In genomic region chr1:31031330-31032143, GRCh38 we compare ENCODE assay signal across 22 cellular contexts. TPM values are rescaled to one million over a fixed set of nuclear protein-coding genes. Genes with fewer than 3 reads are reported as not detected.
DNase-seq lines count a peak whose midpoint lies in the region; ATAC-seq and TF ChIP-seq lines count a peak whose summit lies in the region.
"Had no signal": no experiment of that assay in that cellular context is flagged by ENCODE, and none has a peak within 500 bp of the region (broad histone marks: within the 10 kb centered on the region; RNA-seq: fewer than 3 reads in every experiment).

No MANE protein-coding gene starts in this region.

- peaks cover 83% of the 10 kb centered on the region for H3K4me1 Mint-ChIP-seq in activated T-cell treated with anti-CD3 and anti-CD28 coated beads, Interleukin-2, amount 50 U/mL, for 72 hours (ENCODE audit: low read depth)
- peaks cover 7% of the 10 kb centered on the region for H3K4me1 Mint-ChIP-seq in neural progenitor cell

- H3K27me3 ChIP-seq in H7 (ENCODE audit: control insufficient read depth, insufficient read depth, low read length), result no peaks in the 10 kb centered on the region
- no peaks in the 10 kb centered on the region for H3K27me3 ChIP-seq in mammary epithelial cell (ENCODE audit: insufficient read depth, low read length)
- no peaks in the 10 kb centered on the region for H3K27me3 ChIP-seq in neural progenitor cell
- no peaks in the 10 kb centered on the region for H3K27me3 ChIP-seq in osteoblast (ENCODE audit: insufficient read depth, low read length)
- H3K27me3 ChIP-seq: hepatocyte, stomach had no signal

- in situ Hi-C loops in mammary epithelial cell (cut with MboI; ENCODE audit: low sequenced_read_pairs in 2 of 2), result no loop called here

- H3K9ac ChIP-seq in mammary epithelial cell (ENCODE audit: insufficient read depth, low read length), result no peak overlapping the region
- H3K9ac ChIP-seq in neural progenitor cell, result no peak overlapping the region

- H3K27ac ChIP-seq in mammary epithelial cell (ENCODE audit: insufficient read depth, low read depth, low read length) (peak overlapping the region; percentile 7), neural progenitor cell (peak overlapping the region; percentile 59), osteoblast (ENCODE audit: low read depth, low read length) (no peak overlapping the region)
- H3K27ac ChIP-seq: hepatocyte, stomach, VCaP had no signal

- no peak overlapping the region for H3K4me3 Mint-ChIP-seq in activated T-cell treated with anti-CD3 and anti-CD28 coated beads, Interleukin-2, amount 50 U/mL, for 72 hours
- H3K4me3 Mint-ChIP-seq in neural progenitor cell, result no peak overlapping the region

- H3K9me3 ChIP-seq in mammary epithelial cell (replicated peaks; ENCODE audit: insufficient read depth, low read length) (no peaks in the 10 kb centered on the region), neural progenitor cell (ENCODE audit: low read depth) (no peaks in the 10 kb centered on the region), osteoblast (ENCODE audit: low read depth, low read length) (no peaks in the 10 kb centered on the region)
- H3K9me3 ChIP-seq: stomach had no signal

- CTCF ChIA-PET in mammary epithelial cell (lab: Charles Lee; ENCODE audit: low non-redundant PET), result no interaction called here

- H4K20me1 ChIP-seq in mammary epithelial cell (ENCODE audit: insufficient read depth, low read length) (peaks cover 20% of the 10 kb centered on the region), neural progenitor cell (ENCODE audit: low read depth) (peaks cover 100% of the 10 kb centered on the region), osteoblast (ENCODE audit: insufficient read depth, low read length) (peaks cover 76% of the 10 kb centered on the region)

- H3K4me1 ChIP-seq in mammary epithelial cell (ENCODE audit: insufficient read depth, low read length), result peaks cover 34% of the 10 kb centered on the region
- H3K4me1 ChIP-seq in neural progenitor cell, result peaks cover 14% of the 10 kb centered on the region
- H3K4me1 ChIP-seq in osteoblast (ENCODE audit: insufficient read depth, low read length), result peaks cover 15% of the 10 kb centered on the region

- H2AFZ ChIP-seq in mammary epithelial cell (ENCODE audit: low read depth, low read length) (no peak overlapping the region), neural progenitor cell (replicated peaks) (no peak overlapping the region), osteoblast (ENCODE audit: low read length) (no peak overlapping the region)
- H2AFZ ChIP-seq: hepatocyte had no signal

- H3F3A ChIP-seq in neural progenitor cell (ENCODE audit: low read depth), result peaks cover 13% of the 10 kb centered on the region

- H3K4me3 ChIP-seq in H7 (ENCODE audit: insufficient read depth, low read depth, low read length) (no peak overlapping the region), mammary epithelial cell (replicated peaks in 1 of 3; ENCODE audit: insufficient read depth in 1 of 3, low read depth in 2 of 3, low read length in 3 of 3) (no peak overlapping the region), neural progenitor cell (no peak overlapping the region), osteoblast (ENCODE audit: insufficient read depth, low read length) (no peak overlapping the region)
- H3K4me3 ChIP-seq: hepatocyte, stomach had no signal

- peaks cover 100% of the 10 kb centered on the region for H3K79me2 ChIP-seq in mammary epithelial cell (ENCODE audit: insufficient read depth, low read length)
- peaks cover 100% of the 10 kb centered on the region for H3K79me2 ChIP-seq in neural progenitor cell (ENCODE audit: low read depth)
- H3K79me2 ChIP-seq in osteoblast (ENCODE audit: insufficient read depth, low read length), result peaks cover 98% of the 10 kb centered on the region

- H3K36me3 Mint-ChIP-seq in activated T-cell treated with anti-CD3 and anti-CD28 coated beads, Interleukin-2, amount 50 U/mL, for 72 hours (ENCODE audit: insufficient read depth in 2 of 2), result peaks cover 2 to 14% of the 10 kb centered on the region in 2 donors
- H3K36me3 Mint-ChIP-seq in neural progenitor cell, result peaks cover 18% of the 10 kb centered on the region

- intact Hi-C loops in mammary epithelial cell (cut with micrococcal nuclease), result no loop called here

- H3K27me3 Mint-ChIP-seq in activated T-cell treated with anti-CD3 and anti-CD28 coated beads, Interleukin-2, amount 50 U/mL, for 72 hours (ENCODE audit: low read depth), result no peaks in the 10 kb centered on the region
- H3K27me3 Mint-ChIP-seq in neural progenitor cell (ENCODE audit: insufficient read depth, low read depth), result no peaks in the 10 kb centered on the region
- H3K27me3 Mint-ChIP-seq: T-cell had no signal

- no peak for DNase-seq in activated T-cell treated with anti-CD3 and anti-CD28 coated beads, Interleukin-2, amount 50 U/mL, for 72 hours
- DNase-seq in activated T-cell treated with anti-CD3 and anti-CD28 coated beads, Interleukin-2, amount 50 U/mL, for 48 hours, result no peak
- peak; percentile 47 for DNase-seq in H7
- no peak for DNase-seq in mammary epithelial cell
- DNase-seq in neural progenitor cell (ENCODE audit: low spot score), result no peak
- DNase-seq in osteoblast (ENCODE audit: insufficient read length, low spot score, missing footprints), result no peak
- no peak for DNase-seq in NOMO-1 treated with dmso at 0.1 percent for 144 hours (lab: John Stamatoyannopoulos, UW; ENCODE audit: unreplicated experiment)
- DNase-seq: ACHN; activated effector memory CD4-positive, alpha-beta T cell treated with anti-CD3 and anti-CD28 coated beads, Interleukin-2, amount 50 U/mL, for 16 hours; anterior cingulate cortex; KG1; left colon; NCI-H1092; NCI-H2107; NCI-H524 treated with DMSO at 0.1 percent for 48 hours; right cardiac atrium; stomach; T-cell had no signal

- WGBS in mammary epithelial cell (ENCODE audit: low coverage, missing lambda C conversion rate), result 86% methylated on average over 5 of the region's 5 CpGs

- ATAC-seq in activated T-cell treated with anti-CD3 and anti-CD28 coated beads, Interleukin-2, amount 50 U/mL, for 72 hours (replicated peaks in 1 of 2), result no peak
- no peak for ATAC-seq in HG02763 (IDR thresholded peaks at IDR 0.05; ENCODE audit: unreplicated experiment)
- ATAC-seq: left colon, right cardiac atrium, Right ventricle myocardium inferior, T-cell had no signal

- BruUV-seq in mammary epithelial cell (replicated peaks; lab: Mats Ljungman, UMichigan), result no TSS peak

- H3K4me2 ChIP-seq in mammary epithelial cell (ENCODE audit: insufficient read depth, low read depth, low read length) (no peak overlapping the region), neural progenitor cell (no peak overlapping the region), osteoblast (ENCODE audit: insufficient read depth, low read length) (no peak overlapping the region)
- H3K4me2 ChIP-seq: hepatocyte had no signal

- no peak for TF ChIP-seq CTCF in mammary epithelial cell (conservative IDR thresholded peaks at IDR 0.05 in 1 of 2, IDR thresholded peaks at IDR 0.05 in 1 of 2; ENCODE audit: extremely low read depth in 1 of 2, insufficient read depth in 1 of 2, low read depth in 1 of 2, low read length in 2 of 2)
- no peak for TF ChIP-seq CTCF in neural progenitor cell (IDR thresholded peaks at IDR 0.05)
- no peak for TF ChIP-seq CTCF in osteoblast (IDR thresholded peaks at IDR 0.05; ENCODE audit: extremely low read depth, low read depth, low read length)

- no peaks in the 10 kb centered on the region for H3K9me3 Mint-ChIP-seq in activated T-cell treated with anti-CD3 and anti-CD28 coated beads, Interleukin-2, amount 50 U/mL, for 72 hours
- no peaks in the 10 kb centered on the region for H3K9me3 Mint-ChIP-seq in neural progenitor cell
- H3K9me3 Mint-ChIP-seq: T-cell had no signal

- dilution Hi-C loops in mammary epithelial cell (cut with HindIII; ENCODE audit: low sequenced_read_pairs), result no loop called here

- H3K27ac Mint-ChIP-seq in activated T-cell treated with anti-CD3 and anti-CD28 coated beads, Interleukin-2, amount 50 U/mL, for 72 hours, result peak overlapping the region; percentile 1
- no peak overlapping the region for H3K27ac Mint-ChIP-seq in neural progenitor cell

- H3K36me3 ChIP-seq in H7 (replicated peaks; ENCODE audit: control insufficient read depth, insufficient read depth, low read length), result no peaks in the 10 kb centered on the region; the same call in 1 of the 2 replicates
- H3K36me3 ChIP-seq in mammary epithelial cell (ENCODE audit: insufficient read depth, low read length), result peaks cover 17% of the 10 kb centered on the region
- H3K36me3 ChIP-seq in neural progenitor cell, result peaks cover 5% of the 10 kb centered on the region
- H3K36me3 ChIP-seq in osteoblast (ENCODE audit: insufficient read depth, low read length), result peaks cover 11% of the 10 kb centered on the region

RNA-seq across cellular contexts. Expression of gene PUM1, which starts 34.0 kb away (rescaled TPM):
- 100 to 1,000 TPM; 100 to 104 TPM for total RNA-seq in activated T-cell treated with anti-CD3 and anti-CD28 coated beads, Interleukin-2, amount 50 U/mL, for 72 hours
- 105 and 115 TPM in 2 replicates for total RNA-seq in H7 (2014; rRNA removed; shearing (Covaris generic))
- 100 to 1,000 TPM in 1 of 2 donors, 10 to 100 TPM in 1; 91.2 to 107 TPM for total RNA-seq in mammary epithelial cell
- 94.7 TPM for polyA plus RNA-seq in mammary epithelial cell
- polyA minus RNA-seq in mammary epithelial cell, result 265 TPM
- total RNA-seq in neural progenitor cell (ENCODE audit: low replicate concordance), result 130 and 143 TPM in 2 replicates
- total RNA-seq in osteoblast, result 68.8 and 69.5 TPM in 2 replicates
